ENCODE assay signal across 17 cellular contexts in the genomic region with DNA sequence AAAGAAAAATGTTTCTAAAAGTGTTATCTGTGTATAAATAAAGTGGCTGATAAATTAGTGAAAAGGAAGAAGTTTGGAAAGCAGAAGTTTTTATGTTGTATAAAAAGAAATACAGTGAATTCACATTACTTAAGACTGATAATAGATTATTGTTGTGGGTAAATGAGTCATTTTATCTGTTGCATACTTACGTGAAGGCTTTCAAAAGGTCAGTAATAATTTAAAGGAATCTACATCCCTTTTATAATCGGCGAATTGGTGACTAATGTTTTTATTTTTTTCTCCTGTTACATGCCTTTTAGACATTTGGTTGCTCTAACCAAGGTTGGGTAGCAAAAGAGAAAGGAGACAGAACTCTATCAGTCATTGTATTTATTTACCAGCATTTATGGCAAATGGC.
"Had no signal": no experiment of that assay in that cellular context is flagged by ENCODE, and none has a peak within 500 bp of the region (broad histone marks: within the 10 kb centered on the region; RNA-seq: fewer than 3 reads in every experiment).

No MANE protein-coding gene starts in this region.

- H3K36me3 Mint-ChIP-seq: stimulated activated naive B cell treated with anti-CD40 and anti-IgM and Interleukin-4, amounts not matched to agents 10 μg/mL and 1 μg/mL and 100 μg/mL, for 72 hours had no signal

- H3K9me3 Mint-ChIP-seq: activated CD4-positive, alpha-beta memory T cell treated with anti-CD3 and anti-CD28 coated beads, Interleukin-2, amount 10 ng/mL, durations not matched to agents 7 days and 5 days; endodermal cell; stimulated activated naive B cell treated with anti-CD40 and anti-IgM and Interleukin-4, amounts not matched to agents 10 μg/mL and 1 μg/mL and 100 μg/mL, for 72 hours had no signal

- H3K4me3 ChIP-seq: esophagus muscularis mucosa, gastrocnemius medialis, heart right ventricle, left ventricle myocardium inferior, psoas muscle, tibial nerve, vagina had no signal

- H3K9me3 ChIP-seq: esophagus muscularis mucosa, gastrocnemius medialis, heart right ventricle, left ventricle myocardium inferior, psoas muscle, tibial nerve, vagina had no signal

- H3K27ac Mint-ChIP-seq: activated CD4-positive, alpha-beta memory T cell treated with anti-CD3 and anti-CD28 coated beads, Interleukin-2, amount 10 ng/mL, durations not matched to agents 7 days and 5 days; endodermal cell; stimulated activated naive B cell treated with anti-CD40 and anti-IgM and Interleukin-4, amounts not matched to agents 10 μg/mL and 1 μg/mL and 100 μg/mL, for 72 hours had no signal

- H3K4me1 Mint-ChIP-seq: activated CD4-positive, alpha-beta memory T cell treated with anti-CD3 and anti-CD28 coated beads, Interleukin-2, amount 10 ng/mL, durations not matched to agents 7 days and 5 days; endodermal cell; stimulated activated naive B cell treated with anti-CD40 and anti-IgM and Interleukin-4, amounts not matched to agents 10 μg/mL and 1 μg/mL and 100 μg/mL, for 72 hours had no signal

- H3K27me3 ChIP-seq: esophagus muscularis mucosa, gastrocnemius medialis, heart right ventricle, tibial nerve, vagina had no signal

- H3K4me1 ChIP-seq: esophagus muscularis mucosa, gastrocnemius medialis, left ventricle myocardium inferior, psoas muscle, tibial nerve, vagina had no signal

- H3K27ac ChIP-seq: esophagus muscularis mucosa, gastrocnemius medialis, heart right ventricle, left ventricle myocardium inferior, psoas muscle, tibial nerve, vagina, VCaP had no signal

- FAIRE-seq: keratinocyte had no signal

- H3K36me3 ChIP-seq: esophagus muscularis mucosa, gastrocnemius medialis, heart right ventricle, left ventricle myocardium inferior, tibial nerve, vagina had no signal

- ATAC-seq: gastrocnemius medialis; heart right ventricle; psoas muscle; sciatic nerve; stimulated activated naive B cell treated with anti-CD40 and anti-IgM and Interleukin-4, amounts not matched to agents 10 μg/mL and 1 μg/mL and 100 μg/mL, for 72 hours had no signal

- H3K4me3 Mint-ChIP-seq: activated CD4-positive, alpha-beta memory T cell treated with anti-CD3 and anti-CD28 coated beads, Interleukin-2, amount 10 ng/mL, durations not matched to agents 7 days and 5 days; endodermal cell; stimulated activated naive B cell treated with anti-CD40 and anti-IgM and Interleukin-4, amounts not matched to agents 10 μg/mL and 1 μg/mL and 100 μg/mL, for 72 hours had no signal

- DNase-seq: activated CD4-positive, alpha-beta memory T cell treated with anti-CD3 and anti-CD28 coated beads, Interleukin-2, amount 10 ng/mL, durations not matched to agents 7 days and 5 days; activated CD8-positive, alpha-beta memory T cell treated with anti-CD3 and anti-CD28 coated beads, Interleukin-2, amount 50 U/mL, for 4 hours; activated naive CD4-positive, alpha-beta T cell treated with Interleukin-2 at 50 U/mL for 16 hours; endodermal cell; gastrocnemius medialis; heart right ventricle; left ventricle myocardium inferior; mesendoderm; psoas muscle; stimulated activated CD4-positive, alpha-beta T cell treated with anti-CD3 and anti-CD28 coated beads, Interleukin-2, amount 100 ng/mL, for 24 hours; stimulated activated naive B cell treated with anti-CD40 and anti-IgM and Interleukin-4, amounts not matched to agents 10 μg/mL and 1 μg/mL and 100 μg/mL, for 72 hours had no signal
